ENCODE assay signal across 8 cellular contexts in genomic region chr19:17539288-17540117, GRCh38. TPM values are rescaled to one million over a fixed set of nuclear protein-coding genes. Genes with fewer than 3 reads are reported as not detected.
A peak's percentile ranks its signal among the peaks of the same experiment; 100 is the strongest.
DNase-seq lines count a peak whose midpoint lies in the region; ATAC-seq and TF ChIP-seq lines count a peak whose summit lies in the region.

No MANE protein-coding gene starts in this region.

- ATAC-seq in HG03442 (IDR thresholded peaks at IDR 0.05; ENCODE audit: unreplicated experiment) = peak; percentile 64
- ATAC-seq in left colon = peak; percentile 92
- ATAC-seq in HG03039 (IDR thresholded peaks at IDR 0.05; ENCODE audit: unreplicated experiment) = no peak

- peak overlapping the region; percentile 86 for H3K4me3 Mint-ChIP-seq in activated CD4-positive, alpha-beta T cell treated with anti-CD3 and anti-CD28 coated beads, Interleukin-2, amount 10 ng/mL, durations not matched to agents 24 days and 14 days

- peaks cover 13% of the 10 kb centered on the region for H3K4me1 Mint-ChIP-seq in activated CD4-positive, alpha-beta T cell treated with anti-CD3 and anti-CD28 coated beads, Interleukin-2, amount 10 ng/mL, durations not matched to agents 24 days and 14 days

- peak overlapping the region; percentile 64 for H3K27ac Mint-ChIP-seq in activated CD4-positive, alpha-beta T cell treated with anti-CD3 and anti-CD28 coated beads, Interleukin-2, amount 10 ng/mL, durations not matched to agents 24 days and 14 days

- H3K36me3 Mint-ChIP-seq in activated CD4-positive, alpha-beta T cell treated with anti-CD3 and anti-CD28 coated beads, Interleukin-2, amount 10 ng/mL, durations not matched to agents 24 days and 14 days (ENCODE audit: low read depth) = no peaks in the 10 kb centered on the region

- H3K36me3 ChIP-seq in GM06990 (ENCODE audit: control insufficient read depth, insufficient read depth, low read length) = no peaks in the 10 kb centered on the region

- H3K9me3 Mint-ChIP-seq in activated CD4-positive, alpha-beta T cell treated with anti-CD3 and anti-CD28 coated beads, Interleukin-2, amount 10 ng/mL, durations not matched to agents 24 days and 14 days = no peaks in the 10 kb centered on the region

- DNase-seq in GM06990 (ENCODE audit: extremely low read depth, insufficient read length) (peak; percentile 97), NCI-H526 (lab: John Stamatoyannopoulos, UW) (peak; percentile 85 to 97), coronary artery (ENCODE audit: low spot score) (peak; percentile 87), left colon (peak; percentile 94 to 97)
- DNase-seq in activated CD4-positive, alpha-beta T cell treated with anti-CD3 and anti-CD28 coated beads, Interleukin-2, amount 10 ng/mL, durations not matched to agents 24 days and 14 days = peak; percentile 99
- DNase-seq in stimulated activated CD4-positive, alpha-beta T cell treated with anti-CD3 and anti-CD28 coated beads, Interleukin-1b, Interleukin-23, amount 100 ng/mL, for 1 hour (ENCODE audit: low read depth in 2 of 2) = peak; percentile 94

- peak overlapping the region; percentile 56 for H3K4me3 ChIP-seq in GM06990 (replicated peaks; ENCODE audit: low read depth, low read length)
- peak overlapping the region; percentile 67 for H3K4me3 ChIP-seq in coronary artery

- no peaks in the 10 kb centered on the region for H3K27me3 ChIP-seq in GM06990 (replicated peaks; ENCODE audit: control insufficient read depth, insufficient read depth, low read length)

- H3K27ac ChIP-seq in coronary artery = peak overlapping the region in 1 of 2 donors; percentile 42

- TF ChIP-seq CTCF in GM06990 (IDR thresholded peaks at IDR 0.05; ENCODE audit: insufficient read depth, low read length, poor library complexity, severe bottlenecking) (no peak), coronary artery (IDR thresholded peaks at IDR 0.05) (no peak)

- intact Hi-C loops in activated CD4-positive, alpha-beta T cell treated with anti-CD3 and anti-CD28 coated beads, Interleukin-2, amount 10 ng/mL, durations not matched to agents 24 days and 14 days (cut with micrococcal nuclease) = loop anchor here (1.0 kb wide), 2 partner anchors 16 to 28 kb away; partner anchors contain the start of genes COLGALT1 and PGLS
- intact Hi-C loops in left colon (cut with DNase I, micrococcal nuclease) = no loop called here

- peaks cover 18% of the 10 kb centered on the region for H3K27me3 Mint-ChIP-seq in activated CD4-positive, alpha-beta T cell treated with anti-CD3 and anti-CD28 coated beads, Interleukin-2, amount 10 ng/mL, durations not matched to agents 24 days and 14 days

RNA-seq across cellular contexts. Expression of gene COLGALT1, which starts 15.9 kb away (rescaled TPM):
- 103 and 106 TPM in 2 replicates for total RNA-seq in activated CD4-positive, alpha-beta T cell treated with anti-CD3 and anti-CD28 coated beads, Interleukin-2, amount 10 ng/mL, durations not matched to agents 24 days and 14 days
- 10 to 100 TPM; 48.3 to 53.3 TPM for total RNA-seq in left colon

RNA-seq across cellular contexts. Expression of gene PGLS, which starts 28.1 kb away (rescaled TPM):
- 64.8 and 73.7 TPM in 2 replicates for total RNA-seq in activated CD4-positive, alpha-beta T cell treated with anti-CD3 and anti-CD28 coated beads, Interleukin-2, amount 10 ng/mL, durations not matched to agents 24 days and 14 days
- 100 to 1,000 TPM in 1 of 2 donors, 10 to 100 TPM in 1; 89.8 to 100 TPM for total RNA-seq in left colon
